Comparison of ENCODE assay signal across 13 cellular contexts in genomic region chr4:764405-765169, GRCh38. TPM values are rescaled to one million over a fixed set of nuclear protein-coding genes. Genes with fewer than 3 reads are reported as not detected.
DNase-seq lines count a peak whose midpoint lies in the region; ATAC-seq, FAIRE-seq and TF ChIP-seq lines count a peak whose summit lies in the region.
"Had no signal": no experiment of that assay in that cellular context is flagged by ENCODE, and none has a peak within 500 bp of the region (broad histone marks: within the 10 kb centered on the region; RNA-seq: fewer than 3 reads in every experiment).

No MANE protein-coding gene starts in this region.

- in situ Hi-C loops in GM12878 (cut with MboI), result no loop called here

- DNase-seq in stimulated activated naive CD8-positive, alpha-beta T cell treated with anti-CD3 and anti-CD28 coated beads, Interleukin-15, amount 100 ng/mL, for 72 hours, result no peak
- no peak for DNase-seq in stimulated activated naive CD8-positive, alpha-beta T cell treated with anti-CD3 and anti-CD28 coated beads, Interleukin-15, Interleukin-2, amounts not matched to agents 100 U/mL and 50 U/mL, for 24 hours
- no peak for DNase-seq in GM12878 (ENCODE audit: low read depth, low spot score)
- DNase-seq in mesenchymal stem cell, result no peak
- DNase-seq in activated CD8-positive, alpha-beta memory T cell treated with anti-CD3 and anti-CD28 coated beads for 24 hours, result no peak
- DNase-seq in activated CD8-positive, alpha-beta memory T cell treated with anti-CD3 and anti-CD28 coated beads, Interleukin-2, amount 50 U/mL, for 48 hours, result no peak
- DNase-seq in GM10266 (ENCODE audit: extremely low spot score), result no peak
- DNase-seq in activated CD4-positive, alpha-beta T cell treated with anti-CD3 and anti-CD28 coated beads for 48 hours, result no peak
- DNase-seq: amygdala, dermis blood vessel endothelial cell, NCI-H2081 treated with DMSO at 0.1 percent for 48 hours, SHP77 had no signal

- RAD21 ChIA-PET in GM12878 (lab: Charles Lee; ENCODE audit: unreplicated experiment), result interaction anchor here (1.2 kb wide), 1 partner anchor 223 kb away, joined by 4 read pairs; the partner anchor contains the start of gene IDUA

- H3K23ac ChIP-seq in mesenchymal stem cell (ENCODE audit: low read length in 2 of 2), result peak overlapping the region in 1 of 2 experiments; percentile 17

- H3K9ac ChIP-seq in GM12878 (ENCODE audit: control insufficient read depth, insufficient read depth, low read length), result no peak overlapping the region
- H3K9ac ChIP-seq in mesenchymal stem cell (ENCODE audit: low read length), result no peak overlapping the region

- H3K9me3 ChIP-seq in GM12878 (replicated peaks; ENCODE audit: control insufficient read depth, insufficient read depth, low read length), result no peaks in the 10 kb centered on the region
- no peaks in the 10 kb centered on the region for H3K9me3 ChIP-seq in mesenchymal stem cell (ENCODE audit: control insufficient read depth, low read length)
- H3K9me3 ChIP-seq: suprapubic skin had no signal

- TF ChIP-seq POLR2A in GM12878 (IDR thresholded peaks at IDR 0.05; ENCODE audit: low read depth, low read length), result peak; percentile 60

- H2AK5ac ChIP-seq in mesenchymal stem cell (ENCODE audit: low read length, severe bottlenecking), result no peak overlapping the region

- H3K27ac ChIP-seq in GM12878 (ENCODE audit: control insufficient read depth, insufficient read depth), result no peak overlapping the region
- H3K27ac ChIP-seq in mesenchymal stem cell (ENCODE audit: low read length, poor library complexity, severe bottlenecking), result peak overlapping the region; percentile 3
- H3K27ac ChIP-seq: suprapubic skin had no signal

- peaks cover 27% of the 10 kb centered on the region for H3K79me1 ChIP-seq in mesenchymal stem cell (replicated peaks; ENCODE audit: low read length, poor library complexity, severe bottlenecking)

- H2BK15ac ChIP-seq in mesenchymal stem cell (ENCODE audit: low read depth, poor library complexity, severe bottlenecking), result no peak overlapping the region

- FAIRE-seq in GM12878 (lab: Jason Lieb, UNC), result no peak

- H3K36me3 ChIP-seq in GM12878 (ENCODE audit: control insufficient read depth in 2 of 2, insufficient read depth in 2 of 2, low read length in 1 of 2), result peaks cover 19 to 27% of the 10 kb centered on the region in 2 experiments
- H3K36me3 ChIP-seq in mesenchymal stem cell (ENCODE audit: control insufficient read depth in 1 of 2, insufficient read depth in 2 of 2, low read depth in 1 of 2, low read length in 2 of 2), result peaks cover 78 to 87% of the 10 kb centered on the region in 2 experiments

- H3K27ac Mint-ChIP-seq in stimulated activated naive CD8-positive, alpha-beta T cell treated with anti-CD3 and anti-CD28 coated beads, Interleukin-15, amount 100 ng/mL, for 72 hours, result peak overlapping the region in 1 of 2 donors; percentile 24

- no peaks in the 10 kb centered on the region for H3K27me3 ChIP-seq in GM12878 (replicated peaks in 1 of 2; ENCODE audit: control insufficient read depth in 2 of 2, insufficient read depth in 2 of 2, low read length in 1 of 2)
- no peaks in the 10 kb centered on the region for H3K27me3 ChIP-seq in mesenchymal stem cell (ENCODE audit: control insufficient read depth in 1 of 2, insufficient read depth in 1 of 2, low read length in 2 of 2)
- H3K27me3 ChIP-seq: suprapubic skin had no signal

- peak overlapping the region; percentile 10 for H4K8ac ChIP-seq in mesenchymal stem cell (ENCODE audit: low read length)

- H3K4me3 Mint-ChIP-seq in stimulated activated naive CD8-positive, alpha-beta T cell treated with anti-CD3 and anti-CD28 coated beads, Interleukin-15, amount 100 ng/mL, for 72 hours, result no peak overlapping the region

- no peak overlapping the region for H2BK5ac ChIP-seq in mesenchymal stem cell (ENCODE audit: low read depth, low read length, poor library complexity, severe bottlenecking)

- POLR2A ChIA-PET in GM12878 (lab: Charles Lee), result no interaction called here

- no peak for TF ChIP-seq EP300 in GM12878 (IDR thresholded peaks at IDR 0.05; ENCODE audit: borderline replicate concordance in 1 of 2, control insufficient read depth in 1 of 2, low read depth in 2 of 2, low read length in 2 of 2)

- H3K18ac ChIP-seq in mesenchymal stem cell (ENCODE audit: low read depth in 1 of 2, low read length in 2 of 2), result no peak overlapping the region

- H3K4me3 ChIP-seq in GM12878, result no peak overlapping the region
- H3K4me3 ChIP-seq in mesenchymal stem cell (ENCODE audit: insufficient read depth in 1 of 2, low read depth in 1 of 2, low read length in 2 of 2), result no peak overlapping the region
- H3K4me3 ChIP-seq: suprapubic skin had no signal

- H3K4me2 ChIP-seq in GM12878 (ENCODE audit: control insufficient read depth, insufficient read depth), result no peak overlapping the region
- no peak overlapping the region for H3K4me2 ChIP-seq in mesenchymal stem cell (ENCODE audit: low read length, poor library complexity, severe bottlenecking)

- no peak overlapping the region for H2AFZ ChIP-seq in GM12878 (ENCODE audit: control insufficient read depth, low read depth, low read length)
- H2AFZ ChIP-seq in mesenchymal stem cell (ENCODE audit: low read depth, low read length), result no peak overlapping the region

- CTCF ChIA-PET in GM12878 (lab: Yijun Ruan, JAX), result no interaction called here

- H3K27me3 Mint-ChIP-seq in stimulated activated naive CD8-positive, alpha-beta T cell treated with anti-CD3 and anti-CD28 coated beads, Interleukin-15, amount 100 ng/mL, for 72 hours, result no peaks in the 10 kb centered on the region

- 69% methylated on average over 16 of the region's 16 CpGs for WGBS in GM12878 (ENCODE audit: insufficient coverage, insufficient replicate concordance, low lambda C conversion rate, missing lambda C conversion rate)
- WGBS in mesenchymal stem cell, result 98% methylated on average over 15 of the region's 16 CpGs

- ATAC-seq in stimulated activated naive CD8-positive, alpha-beta T cell treated with anti-CD3 and anti-CD28 coated beads, Interleukin-15, amount 100 ng/mL, for 72 hours, result peak; percentile 20
- no peak for ATAC-seq in stimulated activated naive CD8-positive, alpha-beta T cell treated with anti-CD3 and anti-CD28 coated beads, Interleukin-15, Interleukin-2, amounts not matched to agents 100 U/mL and 50 U/mL, for 24 hours
- no peak; the same call in 2 of the 3 replicates for ATAC-seq in GM12878

- H2BK120ac ChIP-seq in mesenchymal stem cell (ENCODE audit: low read depth, low read length), result no peak overlapping the region

- SMC1A ChIA-PET in GM12878 (lab: Charles Lee; ENCODE audit: uncharacterized antibody, unreplicated experiment), result no interaction called here

- no peaks in the 10 kb centered on the region; the same call in 1 of the 2 replicates for H4K20me1 ChIP-seq in GM12878 (ENCODE audit: control insufficient read depth, insufficient read depth)

- peaks cover 10% of the 10 kb centered on the region for H3K4me1 Mint-ChIP-seq in stimulated activated naive CD8-positive, alpha-beta T cell treated with anti-CD3 and anti-CD28 coated beads, Interleukin-15, amount 100 ng/mL, for 72 hours

- H3K4me1 ChIP-seq in GM12878 (ENCODE audit: control insufficient read depth, insufficient read depth, low read length) (no peaks in the 10 kb centered on the region), mesenchymal stem cell (ENCODE audit: control insufficient read depth, insufficient read depth, low read depth, low read length) (peaks cover 31% of the 10 kb centered on the region)

- intact Hi-C loops in GM12878 (cut with micrococcal nuclease; ENCODE audit: unreplicated experiment), result no loop called here

- no peaks in the 10 kb centered on the region for H3K9me3 Mint-ChIP-seq in stimulated activated naive CD8-positive, alpha-beta T cell treated with anti-CD3 and anti-CD28 coated beads, Interleukin-15, amount 100 ng/mL, for 72 hours

- no peak overlapping the region for H3K14ac ChIP-seq in mesenchymal stem cell (ENCODE audit: low read length in 2 of 2)

- no peak for TF ChIP-seq RAD21 in GM12878 (IDR thresholded peaks at IDR 0.05; ENCODE audit: insufficient read depth, low read depth, low read length)

- H4K91ac ChIP-seq in mesenchymal stem cell (ENCODE audit: low read length), result no peak overlapping the region

- no peak overlapping the region for H2BK12ac ChIP-seq in mesenchymal stem cell (ENCODE audit: low read length in 2 of 2)

- no TSS peak for BruUV-seq in GM12878 (replicated peaks; lab: Mats Ljungman, UMichigan)

- H3K4ac ChIP-seq in mesenchymal stem cell (ENCODE audit: low read depth in 1 of 2, low read length in 2 of 2), result no peak overlapping the region

- TF ChIP-seq CTCF in GM12878 (IDR thresholded peaks at IDR 0.05 in 2 of 3, conservative IDR thresholded peaks at IDR 0.05 in 1 of 3; ENCODE audit: control insufficient read depth in 2 of 3, extremely low read depth in 1 of 3, insufficient read depth in 1 of 3, low read depth in 3 of 3, low read length in 3 of 3), result no peak
- no peak for TF ChIP-seq CTCF in GM10266 (IDR thresholded peaks at IDR 0.05; ENCODE audit: control insufficient read depth, insufficient read depth, low read depth, missing control alignments)

- no peaks in the 10 kb centered on the region; the same call in 1 of the 2 replicates for H3K79me2 ChIP-seq in GM12878 (ENCODE audit: control insufficient read depth, insufficient read depth, low read length)

TF ChIP-seq in GM12878, 131 proteins besides CTCF, POLR2A, EP300 and RAD21 (continues in another document):
- TF ChIP-seq BMI1 (IDR thresholded peaks at IDR 0.05; ENCODE audit: borderline replicate concordance), result no peak
- 0 out of 2 replicates have a peak, but pooled peaks have one; percentile 36 for TF ChIP-seq ZBED1 (IDR thresholded peaks at IDR 0.05; ENCODE audit: borderline replicate concordance)
- TF ChIP-seq KLF5 (IDR thresholded peaks at IDR 0.05; ENCODE audit: partially characterized antibody), result no peak

RNA-seq across cellular contexts. Expression of gene PCGF3, which starts 59.0 kb away (rescaled TPM):
- 137 and 138 TPM in 2 replicates for total RNA-seq in GM12878 (2013; cell fraction: nucleolus; rRNA removed)
- 21.1 and 21.7 TPM in 2 replicates for total RNA-seq in GM12878 (2014; rRNA removed)
- 15.0 and 15.4 TPM in 2 replicates for total RNA-seq in GM12878 (2014; rRNA removed; fragmentation: Illumina TruSeq; extraction: Trizol)
- 35.4 and 35.8 TPM in 2 replicates for total RNA-seq in GM12878 (2021)
- 19.4 TPM for polyA plus RNA-seq in GM12878 (2011; ENCODE audit: low read depth)
- 43.8 and 45.9 TPM in 2 replicates for polyA plus RNA-seq in GM12878 (2011; rRNA removed)
- polyA plus RNA-seq in GM12878 (2011; cell fraction: cytosol; rRNA removed), result 43.1 and 49.1 TPM in 2 replicates
- 236 and 252 TPM in 2 replicates for polyA plus RNA-seq in GM12878 (2011; cell fraction: nucleus; rRNA removed)
- 22.8 and 29.1 TPM in 2 replicates for polyA plus RNA-seq in GM12878 (2012)
- 11.9 and 15.6 TPM in 2 replicates for polyA plus RNA-seq in GM12878 (2014; fragmentation: Illumina TruSeq; extraction: Trizol)
- 1 to 10 TPM; 2.2 to 4.5 TPM for polyA plus RNA-seq in GM12878 (2014; fragmentation: Nextera tagmentation; extraction: Ambion mirVana)
- 33.2 and 40.5 TPM in 2 replicates for polyA plus RNA-seq in GM12878 (2014; rRNA removed)
- polyA plus RNA-seq in GM12878 (2016; fragmentation: Nextera tagmentation; extraction: Ambion mirVana), result 10 to 100 TPM; 14.3 to 16.2 TPM
- polyA minus RNA-seq in GM12878 (2011; rRNA and poly(A)+ RNA removed), result 54.2 and 58.7 TPM in 2 replicates
- 22.6 and 24.6 TPM in 2 replicates for polyA minus RNA-seq in GM12878 (2011; cell fraction: cytosol; rRNA and poly(A)+ RNA removed)
- 60.6 and 74.2 TPM in 2 replicates for polyA minus RNA-seq in GM12878 (2011; cell fraction: nucleus; rRNA and poly(A)+ RNA removed)
- polyA plus RNA-seq in mesenchymal stem cell (2013, experiment 1 of 2), result 33.6 TPM
- 32.1 TPM for polyA plus RNA-seq in mesenchymal stem cell (2013, experiment 2 of 2)
